Comparison of ENCODE assay signal across 1 cellular context in genomic region chr5:180668835-180669596, GRCh38.
TF ChIP-seq lines count a peak whose summit lies in the region.

No MANE protein-coding gene starts in this region.

TF ChIP-seq in HepG2, 621 proteins besides CTCF, POLR2A, EP300 and RAD21 (continued from another document):
- no peak for TF ChIP-seq ZNF280B (CRISPR knock-in tag; IDR thresholded peaks at IDR 0.05; ENCODE audit: borderline replicate concordance)
- TF ChIP-seq PHF21A (CRISPR knock-in tag; IDR thresholded peaks at IDR 0.05) = no peak
- no peak for TF ChIP-seq ZKSCAN1 (IDR thresholded peaks at IDR 0.05; ENCODE audit: low read length)
- TF ChIP-seq GATAD1 (CRISPR knock-in tag; IDR thresholded peaks at IDR 0.05) = no peak
- no peak for TF ChIP-seq SIN3B (IDR thresholded peaks at IDR 0.05; ENCODE audit: low read length)
- TF ChIP-seq TFAP4 (IDR thresholded peaks at IDR 0.05; ENCODE audit: borderline replicate concordance, low read depth) = peak; percentile 90
- TF ChIP-seq GATAD2A (CRISPR knock-in tag; IDR thresholded peaks at IDR 0.05) = no peak
- TF ChIP-seq SOX13 (IDR thresholded peaks at IDR 0.05) = no peak
- TF ChIP-seq SOX13 (CRISPR knock-in tag; conservative IDR thresholded peaks at IDR 0.05 in 1 of 2, IDR thresholded peaks at IDR 0.05 in 1 of 2) = peak in 1 of 2 experiments; percentile 40; a peak in 1 of 4 replicates
- TF ChIP-seq BHLHE40 (IDR thresholded peaks at IDR 0.05; ENCODE audit: low read length) = peak; percentile 39; the same call in 1 of the 2 replicates
- TF ChIP-seq GATA4 (IDR thresholded peaks at IDR 0.05; ENCODE audit: borderline replicate concordance, low read depth) = 0 out of 2 replicates have a peak, but pooled peaks have one; percentile 38
- no peak for TF ChIP-seq HNRNPUL1 (IDR thresholded peaks at IDR 0.05; ENCODE audit: low read depth, low read length)
- no peak for TF ChIP-seq E2F1 (CRISPR knock-in tag; IDR thresholded peaks at IDR 0.05)
- TF ChIP-seq SOX5 (CRISPR knock-in tag; IDR thresholded peaks at IDR 0.05; ENCODE audit: borderline replicate concordance) = peak; percentile 24; the same call in 1 of the 2 replicates
- no peak for TF ChIP-seq RARG (CRISPR knock-in tag; IDR thresholded peaks at IDR 0.05; ENCODE audit: low read depth)
- TF ChIP-seq DMTF1 (CRISPR knock-in tag; IDR thresholded peaks at IDR 0.05) = no peak
- TF ChIP-seq FOXP1 (IDR thresholded peaks at IDR 0.05) = no peak
- peak; percentile 43; the same call in 1 of the 2 replicates for TF ChIP-seq FOXP1 (CRISPR knock-in tag; IDR thresholded peaks at IDR 0.05)
- TF ChIP-seq ZNF230 (CRISPR knock-in tag; IDR thresholded peaks at IDR 0.05) = no peak
- TF ChIP-seq FOXP4 (CRISPR knock-in tag; IDR thresholded peaks at IDR 0.05) = peak; percentile 65
- no peak for TF ChIP-seq SOX6 (IDR thresholded peaks at IDR 0.05)
- peak; percentile 58 for TF ChIP-seq SOX6 (CRISPR knock-in tag; IDR thresholded peaks at IDR 0.05)
- TF ChIP-seq ZNF12 (CRISPR knock-in tag; IDR thresholded peaks at IDR 0.05) = peak; percentile 65; the same call in 1 of the 2 replicates
- no peak for TF ChIP-seq FOXA1 (IDR thresholded peaks at IDR 0.05)
- TF ChIP-seq FOXA1 (CRISPR knock-in tag; IDR thresholded peaks at IDR 0.05) = peak; percentile 31; the same call in 1 of the 2 replicates
- TF ChIP-seq ZBTB21 (CRISPR knock-in tag; IDR thresholded peaks at IDR 0.05) = no peak
- TF ChIP-seq PCBP1 (IDR thresholded peaks at IDR 0.05; ENCODE audit: borderline replicate concordance, low read depth, low read length) = no peak
- TF ChIP-seq PATZ1 (CRISPR knock-in tag; IDR thresholded peaks at IDR 0.05) = 0 out of 2 replicates have a peak, but pooled peaks have one; percentile 22
- TF ChIP-seq HOXA5 (CRISPR knock-in tag; IDR thresholded peaks at IDR 0.05) = no peak
- TF ChIP-seq ZNF83 (CRISPR knock-in tag; IDR thresholded peaks at IDR 0.05; ENCODE audit: borderline replicate concordance) = no peak
- no peak for TF ChIP-seq ZSCAN25 (CRISPR knock-in tag; IDR thresholded peaks at IDR 0.05)
- no peak for TF ChIP-seq EEA1 (CRISPR knock-in tag; IDR thresholded peaks at IDR 0.05; ENCODE audit: borderline replicate concordance)
- TF ChIP-seq ZNF687 (CRISPR knock-in tag; IDR thresholded peaks at IDR 0.05) = peak; percentile 23; the same call in 1 of the 2 replicates
- no peak for TF ChIP-seq ZNF746 (CRISPR knock-in tag; IDR thresholded peaks at IDR 0.05)
- TF ChIP-seq NFAT5 (CRISPR knock-in tag; IDR thresholded peaks at IDR 0.05) = no peak
- TF ChIP-seq NONO (IDR thresholded peaks at IDR 0.05) = no peak
- TF ChIP-seq NONO (CRISPR knock-in tag; conservative IDR thresholded peaks at IDR 0.05) = no peak
- no peak for TF ChIP-seq MEIS1 (CRISPR knock-in tag; IDR thresholded peaks at IDR 0.05; ENCODE audit: borderline replicate concordance)
- peak; percentile 28; the same call in 1 of the 2 replicates for TF ChIP-seq ARNT2 (CRISPR knock-in tag; IDR thresholded peaks at IDR 0.05; ENCODE audit: low read depth)
